8 cellular contexts compared by ENCODE assay signal in genomic region chr12:56127888-56128668, GRCh38. TPM values are rescaled to one million over a fixed set of nuclear protein-coding genes. Genes with fewer than 3 reads are reported as not detected.
DNase-seq lines count a peak whose midpoint lies in the region; FAIRE-seq and TF ChIP-seq lines count a peak whose summit lies in the region.

TSS of gene ESYT1 (plus strand) at chr12:56128267. CDS start at chr12:56128320, 53 bp downstream.

- no peaks in the 10 kb centered on the region for H3K79me1 ChIP-seq in neuronal stem cell (ENCODE audit: low read depth, low read length)

- peak within 1 kb of the TSS; percentile 95 for H3K18ac ChIP-seq in neuronal stem cell (ENCODE audit: low read length)

- peak within 1 kb of the TSS; percentile 91 for H3K4me3 Mint-ChIP-seq in activated naive CD4-positive, alpha-beta T cell treated with anti-CD3 and anti-CD28 coated beads for 36 hours

- H2BK120ac ChIP-seq in neuronal stem cell (ENCODE audit: low read depth, low read length), result no peak within 1 kb of the TSS

- peak within 1 kb of the TSS; percentile 96 for H3K9ac ChIP-seq in neuronal stem cell (ENCODE audit: low read depth, low read length, poor library complexity)

- H2BK15ac ChIP-seq in neuronal stem cell (ENCODE audit: low read length), result peak within 1 kb of the TSS; percentile 76

- H3K14ac ChIP-seq in neuronal stem cell (ENCODE audit: low read length), result peak within 1 kb of the TSS; percentile 92

- peaks cover 55% of the 10 kb centered on the region for H3K4me1 Mint-ChIP-seq in activated naive CD4-positive, alpha-beta T cell treated with anti-CD3 and anti-CD28 coated beads for 36 hours (ENCODE audit: low read depth)

- H3K23ac ChIP-seq in neuronal stem cell (ENCODE audit: low read depth, low read length, poor library complexity), result peak within 1 kb of the TSS; percentile 77

- CTCF ChIA-PET in activated naive CD4-positive, alpha-beta T cell treated with anti-CD3 and anti-CD28 coated beads for 36 hours (lab: Charles Lee), result interaction anchor here (0.5 to 3.5 kb wide), 13 partner anchors 9 to 310 kb away, joined by 3 to 28 read pairs (median 4); partner anchors contain the start of genes ANKRD52, ORMDL2, RNF41 and SARNP

- peak within 1 kb of the TSS; percentile 88 for H2AFZ ChIP-seq in neuronal stem cell (ENCODE audit: low read length)

- H3K36me3 Mint-ChIP-seq in activated naive CD4-positive, alpha-beta T cell treated with anti-CD3 and anti-CD28 coated beads for 36 hours (ENCODE audit: low read depth), result peaks cover 29% of the 10 kb centered on the region

- H3K27ac ChIP-seq in neuronal stem cell (replicated peaks; ENCODE audit: low read length), result peak within 1 kb of the TSS; percentile 63

- no CpG with 5 or more reads among the region's 49 CpGs for WGBS in neuronal stem cell (ENCODE audit: extremely low coverage in 2 of 2, insufficient read length in 2 of 2, insufficient replicate concordance in 1 of 2), 2 donors

- H2AK5ac ChIP-seq in neuronal stem cell (ENCODE audit: low read depth, low read length), result peak within 1 kb of the TSS; percentile 16

- peaks cover 24 to 37% of the 10 kb centered on the region in 2 donors for H3K36me3 ChIP-seq in neuronal stem cell (replicated peaks in 1 of 2; ENCODE audit: control insufficient read depth in 2 of 2, insufficient read depth in 2 of 2, low read length in 2 of 2)

- H2BK12ac ChIP-seq in neuronal stem cell (ENCODE audit: low read length), result peak within 1 kb of the TSS; percentile 44

- H3K4me1 ChIP-seq in neuronal stem cell (ENCODE audit: control insufficient read depth in 2 of 2, insufficient read depth in 1 of 2, low read depth in 1 of 2, low read length in 2 of 2), result peaks cover 13% of the 10 kb centered on the region in 2 donors

- no peaks in the 10 kb centered on the region for H3K9me3 ChIP-seq in neuronal stem cell (replicated peaks in 1 of 2; ENCODE audit: control insufficient read depth in 2 of 2, insufficient read depth in 1 of 2, low read depth in 1 of 2, low read length in 2 of 2)

- H3K27me3 ChIP-seq in neuronal stem cell (ENCODE audit: control insufficient read depth in 3 of 3, insufficient read depth in 3 of 3, low read depth in 1 of 3, low read length in 3 of 3), result no peaks in the 10 kb centered on the region

- DNase-seq in GM03348 (ENCODE audit: low spot score) (peak; percentile 97), HFF-Myc (ENCODE audit: extremely low read depth, low read depth) (peak; percentile 99), NAMALWA (ENCODE audit: low spot score) (peak; percentile 100), SK-N-DZ (ENCODE audit: low spot score) (peak; percentile 100), frontal cortex (ENCODE audit: low spot score in 2 of 2) (peak; percentile 96), neuronal stem cell (ENCODE audit: low spot score) (peak; percentile 100)
- peak; percentile 99 for DNase-seq in activated naive CD4-positive, alpha-beta T cell treated with anti-CD3 and anti-CD28 coated beads for 36 hours

- H2BK5ac ChIP-seq in neuronal stem cell (ENCODE audit: low read length), result no peak within 1 kb of the TSS

- H3K4me3 ChIP-seq in HFF-Myc (replicated peaks; ENCODE audit: low read depth, low read length) (peak within 1 kb of the TSS; percentile 88), neuronal stem cell (ENCODE audit: low read length in 2 of 2) (peak within 1 kb of the TSS; percentile 82 to 83)

- TF ChIP-seq CTCF in HFF-Myc (IDR thresholded peaks at IDR 0.05; ENCODE audit: low read depth, low read length, missing control alignments), result no peak
- TF ChIP-seq CTCF in subcutaneous adipose tissue (IDR thresholded peaks at IDR 0.05; ENCODE audit: low read depth), result no peak

- intact Hi-C loops in activated naive CD4-positive, alpha-beta T cell treated with anti-CD3 and anti-CD28 coated beads for 36 hours (cut with micrococcal nuclease), result loop anchor here (1.0 to 2.0 kb wide), 3 partner anchors 23 to 321 kb away; partner anchors contain the start of genes CS, PA2G4 and TIMELESS

- FAIRE-seq in frontal cortex (lab: Jason Lieb, UNC), result no peak

- peak within 1 kb of the TSS; percentile 92 for H3K4me2 ChIP-seq in neuronal stem cell (ENCODE audit: insufficient read depth, low read length, poor library complexity, severe bottlenecking)

- peak within 1 kb of the TSS; percentile 86 for H3K27ac Mint-ChIP-seq in activated naive CD4-positive, alpha-beta T cell treated with anti-CD3 and anti-CD28 coated beads for 36 hours

- H3K27me3 Mint-ChIP-seq in activated naive CD4-positive, alpha-beta T cell treated with anti-CD3 and anti-CD28 coated beads for 36 hours (ENCODE audit: low read depth), result no peaks in the 10 kb centered on the region

- peak within 1 kb of the TSS; percentile 59 for H4K91ac ChIP-seq in neuronal stem cell (ENCODE audit: low read depth, low read length, poor library complexity)

- H3K9me3 Mint-ChIP-seq in activated naive CD4-positive, alpha-beta T cell treated with anti-CD3 and anti-CD28 coated beads for 36 hours, result no peaks in the 10 kb centered on the region

- H4K8ac ChIP-seq in neuronal stem cell (ENCODE audit: low read depth, low read length), result no peak within 1 kb of the TSS

- H3K4ac ChIP-seq in neuronal stem cell (ENCODE audit: low read length), result no peak within 1 kb of the TSS

RNA-seq across cellular contexts. Expression of gene ESYT1, which starts in this region (rescaled TPM):
- polyA plus RNA-seq in SK-N-DZ (2014; cell fraction: cytosol; rRNA removed), result 52.5 and 91.4 TPM in 2 replicates
- 56.6 and 68.2 TPM in 2 replicates for polyA plus RNA-seq in SK-N-DZ (2014; cell fraction: nucleus; rRNA removed)
- 10 to 100 TPM; 87.4 to 88.9 TPM for total RNA-seq in activated naive CD4-positive, alpha-beta T cell treated with anti-CD3 and anti-CD28 coated beads for 36 hours
- 26.5 TPM for total RNA-seq in frontal cortex
- polyA plus RNA-seq in neuronal stem cell (2013, experiment 1 of 2), result 33.2 TPM
- 33.3 TPM for polyA plus RNA-seq in neuronal stem cell (2013, experiment 2 of 2)
- total RNA-seq in subcutaneous adipose tissue, result 100 to 1,000 TPM; 147 to 522 (median 280) TPM

Comparison
In these comparisons a context has a peak if more than half of its experiments do, and no peak if none do; other contexts are left out.
1. Peak in every context shown above with its lines: DNase-seq, H3K4me3 ChIP-seq and H3K27ac ChIP-seq.